ENCODE assay signal across 11 cellular contexts in genomic region chr5:125190232-125191051, GRCh38.
DNase-seq lines count a peak whose midpoint lies in the region; TF ChIP-seq lines count a peak whose summit lies in the region.
"Had no signal": no experiment of that assay in that cellular context is flagged by ENCODE, and none has a peak within 500 bp of the region (broad histone marks: within the 10 kb centered on the region; RNA-seq: fewer than 3 reads in every experiment).

No MANE protein-coding gene starts in this region.

- no peak overlapping the region for H3K4me3 ChIP-seq in HEK293 (ENCODE audit: low read depth, low read length)
- H3K4me3 ChIP-seq in iPS-18a (ENCODE audit: low read length), result no peak overlapping the region
- H3K4me3 ChIP-seq in tibial artery, result no peak overlapping the region

- H3K9ac ChIP-seq in iPS-18a (ENCODE audit: low read length), result no peak overlapping the region
- H3K9ac ChIP-seq: KMS-11 had no signal

- H3K36me3 ChIP-seq in HEK293 (ENCODE audit: control insufficient read depth in 2 of 2, insufficient read depth in 1 of 2, low read length in 2 of 2) (no peaks in the 10 kb centered on the region), iPS-18a (ENCODE audit: control insufficient read depth, low read depth, low read length) (no peaks in the 10 kb centered on the region), tibial artery (no peaks in the 10 kb centered on the region)

- peak overlapping the region; percentile 65 for H3K27ac ChIP-seq in HEK293 (ENCODE audit: extremely low read depth, low read depth, low read length)
- H3K27ac ChIP-seq in iPS-18a (ENCODE audit: low read length), result peak overlapping the region; percentile 31
- H3K27ac ChIP-seq in tibial artery, result no peak overlapping the region
- H3K27ac ChIP-seq: KMS-11 had no signal

- H3K4me1 ChIP-seq in HEK293 (ENCODE audit: control insufficient read depth, insufficient read depth, low read length) (peaks cover 22% of the 10 kb centered on the region), iPS-18a (ENCODE audit: control insufficient read depth, low read depth, low read length) (peaks cover 20% of the 10 kb centered on the region), tibial artery (no peaks in the 10 kb centered on the region)

- H3K9me3 ChIP-seq in HEK293 (ENCODE audit: control insufficient read depth, insufficient read depth, low read depth, low read length) (no peaks in the 10 kb centered on the region), iPS-18a (ENCODE audit: control insufficient read depth, low read depth, low read length) (no peaks in the 10 kb centered on the region), tibial artery (no peaks in the 10 kb centered on the region)

- intact Hi-C loops in tibial artery (cut with DNase I; ENCODE audit: low total_unique reads), result no loop called here

- no peak for TF ChIP-seq CTCF in AG09319 (IDR thresholded peaks at IDR 0.05; ENCODE audit: low read depth, low read length)
- no peak for TF ChIP-seq CTCF in HEK293 (tag by site-specific recombination; IDR thresholded peaks at IDR 0.05)
- no peak for TF ChIP-seq CTCF in tibial artery (IDR thresholded peaks at IDR 0.05)

- H3K27me3 ChIP-seq in iPS-18a (ENCODE audit: control insufficient read depth, insufficient read depth, low read length) (no peaks in the 10 kb centered on the region), tibial artery (no peaks in the 10 kb centered on the region)

- CTCF ChIA-PET in HEK293 (lab: Yijun Ruan, JAX), result interaction anchor here (0.6 to 1.0 kb wide), 2 partner anchors 302 to 373 kb away, joined by 3 read pairs; no protein-coding TSS in a partner anchor

- POLR2A ChIA-PET in HEK293 (lab: Yijun Ruan, JAX), result no interaction called here

- DNase-seq in AG09319 (ENCODE audit: extremely low read depth, low read depth) (peak; percentile 41), NCI-H82 treated with DMSO at 0.1 percent for 48 hours (lab: John Stamatoyannopoulos, UW; ENCODE audit: unreplicated experiment) (no peak), germinal center (ENCODE audit: low spot score) (no peak), tibial artery (no peak), GDM1 (lab: John Stamatoyannopoulos, UW) (no peak)
- DNase-seq: amygdala; effector memory CD4-positive, alpha-beta T cell had no signal

TF ChIP-seq in HEK293, 187 proteins besides CTCF, POLR2A, EP300 and RAD21 (continues in another document):
- TF ChIP-seq ZNF10 (tag by site-specific recombination; IDR thresholded peaks at IDR 0.05) (no peak), ATF2 (tag by site-specific recombination; IDR thresholded peaks at IDR 0.05; ENCODE audit: low read depth) (no peak), ZSCAN5A (tag by site-specific recombination; IDR thresholded peaks at IDR 0.05) (no peak), TCF7L2 (IDR thresholded peaks at IDR 0.05; ENCODE audit: borderline replicate concordance, low read depth, low read length) (no peak), OVOL3 (tag by site-specific recombination; IDR thresholded peaks at IDR 0.05) (no peak), ZNF777 (tag by site-specific recombination; IDR thresholded peaks at IDR 0.05; ENCODE audit: borderline replicate concordance) (no peak), ZNF184 (tag by site-specific recombination; IDR thresholded peaks at IDR 0.05) (no peak), ZNF792 (tag by site-specific recombination; IDR thresholded peaks at IDR 0.05) (no peak), ZNF274 (IDR thresholded peaks at IDR 0.05; ENCODE audit: low read length) (no peak), ZNF274 (tag by site-specific recombination; IDR thresholded peaks at IDR 0.05; ENCODE audit: borderline replicate concordance) (no peak)

TF ChIP-seq in PFSK-1, 5 proteins besides CTCF, POLR2A, EP300 and RAD21:
- TF ChIP-seq SIN3A (IDR thresholded peaks at IDR 0.05; ENCODE audit: borderline replicate concordance, insufficient read depth, low read length), result 0 out of 2 replicates have a peak, but pooled peaks have one; percentile 48
- no peak for TF ChIP-seq TAF1 (IDR thresholded peaks at IDR 0.05; ENCODE audit: borderline replicate concordance, insufficient read depth, low read length)
- TF ChIP-seq REST (IDR thresholded peaks at IDR 0.05; ENCODE audit: insufficient read depth in 1 of 2, low read depth in 2 of 2, low read length in 2 of 2), result peak in 1 of 2 experiments; percentile 66; a peak in 1 of 4 replicates
- TF ChIP-seq FOXP2 (optimal IDR thresholded peaks at IDR 0.05; ENCODE audit: borderline replicate concordance, extremely low read depth, extremely low read length, insufficient read depth), result peak; percentile 56
- TF ChIP-seq POLR2AphosphoS5 (IDR thresholded peaks at IDR 0.05; ENCODE audit: low read depth, low read length), result 0 out of 2 replicates have a peak, but pooled peaks have one; percentile 39

Comparison
In these comparisons a context has a peak if more than half of its experiments do, and no peak if none do; other contexts are left out.
1. H3K27ac ChIP-seq: peak in HEK293 (single experiment) and iPS-18a (single experiment); none in tibial artery (0 of 2).